In genomic region chr3:102068327-102068726, GRCh38 we compare ENCODE assay signal across 2 cellular contexts.
TF ChIP-seq lines count a peak whose summit lies in the region.

No MANE protein-coding gene starts in this region.

TF ChIP-seq in HEK293, 187 proteins besides CTCF, POLR2A, EP300 and RAD21:
- no peak for TF ChIP-seq PRDM4 (tag by site-specific recombination; IDR thresholded peaks at IDR 0.05)
- TF ChIP-seq PRDM6 (tag by site-specific recombination; IDR thresholded peaks at IDR 0.05) = peak; percentile 65

TF ChIP-seq in endothelial cell of umbilical vein, 7 proteins besides CTCF, POLR2A, EP300 and RAD21:
- TF ChIP-seq FOS (IDR thresholded peaks at IDR 0.05; ENCODE audit: borderline replicate concordance, insufficient read depth, low read length) (peak; percentile 36), JUN (IDR thresholded peaks at IDR 0.05; ENCODE audit: borderline replicate concordance, insufficient read depth, insufficient read length, low read depth) (no peak), EZH2 (IDR thresholded peaks at IDR 0.05; ENCODE audit: borderline replicate concordance, low read depth, low read length, severe bottlenecking) (no peak)
